ENCODE assay signal across 16 cellular contexts in the genomic region with DNA sequence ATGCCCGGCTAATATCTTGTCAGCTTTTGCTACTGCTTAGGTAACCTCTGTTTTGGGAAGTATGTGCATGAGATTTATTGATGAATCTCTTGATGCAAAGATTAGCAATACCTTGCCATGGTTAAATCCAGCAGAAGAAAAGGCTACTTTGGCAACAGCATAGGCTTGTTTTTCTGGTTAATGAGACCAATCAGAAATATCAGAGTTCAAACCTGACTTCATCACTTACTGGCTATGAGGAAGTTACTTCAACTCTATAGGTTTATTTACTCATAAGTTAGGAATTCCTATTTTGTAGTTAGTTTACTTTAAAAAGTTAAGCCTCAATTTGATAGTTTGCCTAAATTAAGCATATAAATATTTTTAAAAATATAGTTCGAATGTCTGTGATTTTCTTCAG.
DNase-seq lines count a peak whose midpoint lies in the region; ATAC-seq, FAIRE-seq and TF ChIP-seq lines count a peak whose summit lies in the region.
"Had no signal": no experiment of that assay in that cellular context is flagged by ENCODE, and none has a peak within 500 bp of the region (broad histone marks: within the 10 kb centered on the region; RNA-seq: fewer than 3 reads in every experiment).

No MANE protein-coding gene starts in this region.

- intact Hi-C loops in HepG2 (cut with micrococcal nuclease; ENCODE audit: unreplicated experiment) (no loop called here), right lobe of liver (cut with DNase I) (no loop called here), kidney (cut with DNase I) (no loop called here), uterus (cut with DNase I; ENCODE audit: low total_unique reads) (no loop called here)

- no TSS peak for BruUV-seq in HepG2 (replicated peaks; lab: Mats Ljungman, UMichigan)

- TF ChIP-seq CTCF in HepG2 (CRISPR knock-in tag; IDR thresholded peaks at IDR 0.05) (no peak), right lobe of liver (IDR thresholded peaks at IDR 0.05) (no peak), brain microvascular endothelial cell (IDR thresholded peaks at IDR 0.05; ENCODE audit: low read depth, low read length, missing control alignments) (no peak), kidney (IDR thresholded peaks at IDR 0.05; ENCODE audit: borderline replicate concordance, extremely low read depth, insufficient read depth) (no peak), uterus (IDR thresholded peaks at IDR 0.05) (no peak)

- no peak overlapping the region for H3K9ac ChIP-seq in HepG2 (ENCODE audit: insufficient read depth, low read depth, low read length)
- H3K9ac ChIP-seq in kidney (ENCODE audit: low read length in 2 of 2) = no peak overlapping the region

- no peak for TF ChIP-seq RAD21 in HepG2 (CRISPR knock-in tag; IDR thresholded peaks at IDR 0.05)

- H3K36me3 ChIP-seq in HepG2 (replicated peaks in 1 of 2; ENCODE audit: control insufficient read depth in 1 of 2, insufficient read depth in 2 of 2, low read length in 2 of 2) (no peaks in the 10 kb centered on the region; a peak in 3 of 5 replicates), right lobe of liver (no peaks in the 10 kb centered on the region), brain microvascular endothelial cell (replicated peaks) (peaks cover 2% of the 10 kb centered on the region), kidney (ENCODE audit: control insufficient read depth in 1 of 2, insufficient read depth in 2 of 2, low read length in 2 of 2) (peaks cover 0 to 5% of the 10 kb centered on the region in 2 donors), uterus (no peaks in the 10 kb centered on the region)

- H4K20me1 ChIP-seq in HepG2 (ENCODE audit: insufficient read depth, low read length) = no peaks in the 10 kb centered on the region

- no peaks in the 10 kb centered on the region for H3K9me3 ChIP-seq in HepG2 (ENCODE audit: low read length)
- H3K9me3 ChIP-seq in right lobe of liver = no peaks in the 10 kb centered on the region
- H3K9me3 ChIP-seq in kidney (ENCODE audit: control insufficient read depth in 1 of 2, low read length in 2 of 2) = no peaks in the 10 kb centered on the region
- H3K9me3 ChIP-seq in uterus = no peaks in the 10 kb centered on the region

- peaks cover 9% of the 10 kb centered on the region for H3K79me2 ChIP-seq in HepG2 (ENCODE audit: insufficient read depth, low read length)

- ATAC-seq in HepG2 (no peak), right lobe of liver (no peak), GM18867 (IDR thresholded peaks at IDR 0.05; ENCODE audit: unreplicated experiment) (no peak), GM18868 (IDR thresholded peaks at IDR 0.05; ENCODE audit: unreplicated experiment) (no peak)

- DNase-seq in HepG2 (ENCODE audit: low spot score) = peak; percentile 10
- no peak for DNase-seq in right lobe of liver
- DNase-seq in brain microvascular endothelial cell = no peak
- no peak for DNase-seq in kidney
- DNase-seq in uterus = no peak
- DNase-seq in NCI-H2171 treated with DMSO at 0.1 percent for 48 hours (lab: John Stamatoyannopoulos, UW) = no peak
- DNase-seq: activated CD4-positive, alpha-beta T cell treated with anti-CD3 and anti-CD28 coated beads, Interleukin-2, amount 50 U/mL, for 1 hour; activated naive CD4-positive, alpha-beta T cell; CD4-positive, CD25-positive, alpha-beta regulatory T cell; DMS153; hypothalamus; Kasumi-1; NCI-H1105 treated with DMSO at 0.1 percent for 48 hours; NCI-H524 treated with DMSO at 0.1 percent for 48 hours had no signal

- no peak overlapping the region for H3K4me2 ChIP-seq in HepG2 (ENCODE audit: low read depth, low read length)

- TF ChIP-seq EP300 in HepG2 (IDR thresholded peaks at IDR 0.05; ENCODE audit: low read depth in 2 of 2, low read length in 2 of 2) (no peak), HepG2 (CRISPR knock-in tag; IDR thresholded peaks at IDR 0.05; ENCODE audit: borderline replicate concordance) (no peak)

- in situ Hi-C loops in HepG2 (cut with HindIII; ENCODE audit: extremely low pct_ligation_motif_present, low pct_unique_long_range_greater_than_20kb) = loop anchor here (10.0 kb wide), 1 partner anchor 90 kb away; the partner anchor contains the start of gene PDLIM5
- in situ Hi-C loops in brain microvascular endothelial cell (cut with HindIII; ENCODE audit: low pct_ligation_motif_present, low sequenced_read_pairs) = no loop called here

- WGBS in HepG2 (ENCODE audit: low lambda C conversion rate) = 95% methylated on average over 2 of the region's 2 CpGs
- 73% methylated on average over 2 of the region's 2 CpGs for WGBS in right lobe of liver (ENCODE audit: insufficient coverage, low coverage, low lambda C conversion rate, missing lambda C conversion rate)

- peak overlapping the region; percentile 20 for H3K27ac ChIP-seq in HepG2 (ENCODE audit: extremely low read length, insufficient read depth, low read length)
- no peak overlapping the region for H3K27ac ChIP-seq in right lobe of liver
- peak overlapping the region; percentile 81 for H3K27ac ChIP-seq in brain microvascular endothelial cell
- H3K27ac ChIP-seq in kidney (ENCODE audit: low read depth in 2 of 2, low read length in 2 of 2) = peak overlapping the region in 1 of 2 donors; percentile 23
- peak overlapping the region; percentile 55 to 99 for H3K27ac ChIP-seq in uterus

- peaks cover 50% of the 10 kb centered on the region for H3K4me1 ChIP-seq in HepG2 (ENCODE audit: insufficient read depth, low read length)
- no peaks in the 10 kb centered on the region for H3K4me1 ChIP-seq in right lobe of liver
- H3K4me1 ChIP-seq in kidney (ENCODE audit: control insufficient read depth in 1 of 2, insufficient read depth in 1 of 2, low read depth in 1 of 2, low read length in 2 of 2) = peaks cover 4 to 7% of the 10 kb centered on the region in 2 donors
- peaks cover 0 to 6% of the 10 kb centered on the region in 2 donors for H3K4me1 ChIP-seq in uterus

- TF ChIP-seq POLR2A in HepG2 (IDR thresholded peaks at IDR 0.05; ENCODE audit: insufficient read depth in 1 of 2, low read depth in 2 of 2, low read length in 2 of 2) (no peak), right lobe of liver (IDR thresholded peaks at IDR 0.05) (no peak), uterus (IDR thresholded peaks at IDR 0.05) (no peak)

- H3K4me3 ChIP-seq in HepG2 (replicated peaks in 1 of 3; ENCODE audit: insufficient read depth in 1 of 3, low read depth in 2 of 3, low read length in 3 of 3) (no peak overlapping the region), right lobe of liver (no peak overlapping the region), brain microvascular endothelial cell (ENCODE audit: low read depth, low read length) (no peak overlapping the region), kidney (ENCODE audit: low read length in 2 of 2) (no peak overlapping the region), uterus (no peak overlapping the region)

- CTCF ChIA-PET in HepG2 (lab: Yijun Ruan, JAX; ENCODE audit: low intra/inter-chr PET ratio, low total read pairs) = no interaction called here

- no peaks in the 10 kb centered on the region for H3K27me3 ChIP-seq in HepG2 (ENCODE audit: control insufficient read depth in 1 of 2, insufficient read depth in 2 of 2, low read length in 2 of 2)
- H3K27me3 ChIP-seq in right lobe of liver = no peaks in the 10 kb centered on the region
- no peaks in the 10 kb centered on the region for H3K27me3 ChIP-seq in brain microvascular endothelial cell (replicated peaks)
- H3K27me3 ChIP-seq in uterus = no peaks in the 10 kb centered on the region

- H2AFZ ChIP-seq in HepG2 (ENCODE audit: low read length) = no peak overlapping the region

- POLR2A ChIA-PET in HepG2 (lab: Yijun Ruan, JAX) = no interaction called here

- FAIRE-seq in HepG2 (lab: Jason Lieb, UNC) (no peak), kidney (lab: Jason Lieb, UNC) (peak; percentile 83)

TF ChIP-seq in HepG2, 621 proteins besides CTCF, POLR2A, EP300 and RAD21 (continues in another document):
- TF ChIP-seq ZNF562 (CRISPR knock-in tag; IDR thresholded peaks at IDR 0.05; ENCODE audit: borderline replicate concordance) (no peak), NAIF1 (CRISPR knock-in tag; IDR thresholded peaks at IDR 0.05; ENCODE audit: borderline replicate concordance) (no peak), SMYD3 (CRISPR knock-in tag; IDR thresholded peaks at IDR 0.05) (no peak), ZNF629 (CRISPR knock-in tag; conservative IDR thresholded peaks at IDR 0.05) (no peak), ZNF772 (CRISPR knock-in tag; IDR thresholded peaks at IDR 0.05) (no peak), ZNF674 (CRISPR knock-in tag; IDR thresholded peaks at IDR 0.05; ENCODE audit: low read depth) (no peak), TAF15 (IDR thresholded peaks at IDR 0.05; ENCODE audit: low read depth, low read length, poor library complexity, severe bottlenecking) (no peak)
- TF ChIP-seq, protein P1, sequence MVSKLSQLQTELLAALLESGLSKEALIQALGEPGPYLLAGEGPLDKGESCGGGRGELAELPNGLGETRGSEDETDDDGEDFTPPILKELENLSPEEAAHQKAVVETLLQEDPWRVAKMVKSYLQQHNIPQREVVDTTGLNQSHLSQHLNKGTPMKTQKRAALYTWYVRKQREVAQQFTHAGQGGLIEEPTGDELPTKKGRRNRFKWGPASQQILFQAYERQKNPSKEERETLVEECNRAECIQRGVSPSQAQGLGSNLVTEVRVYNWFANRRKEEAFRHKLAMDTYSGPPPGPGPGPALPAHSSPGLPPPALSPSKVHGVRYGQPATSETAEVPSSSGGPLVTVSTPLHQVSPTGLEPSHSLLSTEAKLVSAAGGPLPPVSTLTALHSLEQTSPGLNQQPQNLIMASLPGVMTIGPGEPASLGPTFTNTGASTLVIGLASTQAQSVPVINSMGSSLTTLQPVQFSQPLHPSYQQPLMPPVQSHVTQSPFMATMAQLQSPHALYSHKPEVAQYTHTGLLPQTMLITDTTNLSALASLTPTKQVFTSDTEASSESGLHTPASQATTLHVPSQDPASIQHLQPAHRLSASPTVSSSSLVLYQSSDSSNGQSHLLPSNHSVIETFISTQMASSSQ (IDR thresholded peaks at IDR 0.05; ENCODE audit: low read depth) = no peak
- TF ChIP-seq, protein P1 (CRISPR knock-in tag; IDR thresholded peaks at IDR 0.05; ENCODE audit: borderline replicate concordance) = no peak

Comparison
In these comparisons a context has a peak if more than half of its experiments do, and no peak if none do; other contexts are left out.
1. H3K27ac ChIP-seq: peak in HepG2 (single experiment), brain microvascular endothelial cell (single experiment) and uterus (2 of 2); none in right lobe of liver (0 of 3).